ENCODE assay signal across 8 cellular contexts in the genomic region with DNA sequence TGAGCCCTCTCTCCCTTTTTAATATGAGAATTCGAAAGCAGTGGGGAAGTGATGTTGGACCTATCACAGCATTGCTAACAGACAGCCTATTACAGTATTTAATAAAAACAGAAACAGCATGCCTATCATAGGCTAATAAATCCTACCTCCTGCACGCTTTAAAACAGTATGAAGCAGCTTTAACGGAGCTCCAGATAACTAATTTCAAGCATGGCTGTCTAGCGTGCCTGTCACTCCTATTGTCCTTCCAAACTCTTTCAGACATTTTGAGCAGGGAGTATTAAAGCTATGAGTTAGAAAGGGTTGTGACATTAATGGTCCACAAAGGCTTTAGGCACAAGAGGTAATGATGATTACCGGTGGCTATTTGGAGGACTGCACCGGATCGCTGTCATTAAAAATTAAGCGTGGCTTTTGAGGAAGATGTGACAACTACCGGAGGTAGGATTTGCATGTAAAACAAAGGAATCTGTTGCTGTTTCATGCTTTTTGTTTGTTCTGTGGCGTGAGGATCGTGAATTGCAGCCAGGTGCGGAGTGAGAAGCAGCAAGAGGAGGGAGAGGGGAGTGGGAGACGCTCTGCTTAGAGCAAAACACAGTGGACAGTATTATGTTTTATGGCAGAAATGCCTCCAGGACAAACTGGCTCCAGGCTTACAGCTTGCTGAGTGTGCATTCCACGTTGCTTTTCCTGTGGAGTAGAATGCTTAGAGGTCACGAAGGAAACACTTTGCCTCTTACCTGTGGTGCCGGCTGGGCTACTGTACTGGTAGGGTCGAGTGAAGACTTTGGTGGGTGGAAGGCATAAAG. TPM values are rescaled to one million over a fixed set of nuclear protein-coding genes. Genes with fewer than 3 reads are reported as not detected.
DNase-seq lines count a peak whose midpoint lies in the region; ATAC-seq and TF ChIP-seq lines count a peak whose summit lies in the region.

A gene (plus strand): TSS at position 166 of the 809 bp plus-strand sequence.

- H3K27ac ChIP-seq in breast epithelium (no peak within 1 kb of the TSS), mesenchymal stem cell (ENCODE audit: low read length, poor library complexity, severe bottlenecking) (no peak within 1 kb of the TSS)

- peak within 1 kb of the TSS; percentile 87 for H4K8ac ChIP-seq in mesenchymal stem cell (ENCODE audit: low read length)

- no peak within 1 kb of the TSS for H3K14ac ChIP-seq in mesenchymal stem cell (ENCODE audit: low read length in 2 of 2)

- H3K23ac ChIP-seq in mesenchymal stem cell (ENCODE audit: low read length in 2 of 2), result no peak within 1 kb of the TSS

- no peak within 1 kb of the TSS for H2AK5ac ChIP-seq in mesenchymal stem cell (ENCODE audit: low read length, severe bottlenecking)

- H3K9ac ChIP-seq in mesenchymal stem cell (ENCODE audit: low read length), result peak within 1 kb of the TSS; percentile 57

- H3K4ac ChIP-seq in mesenchymal stem cell (ENCODE audit: low read depth in 1 of 2, low read length in 2 of 2), result no peak within 1 kb of the TSS

- H2BK12ac ChIP-seq in mesenchymal stem cell (ENCODE audit: low read length in 2 of 2), result no peak within 1 kb of the TSS

- DNase-seq in Ammon's horn (ENCODE audit: low spot score) (peak; percentile 50), NCI-H1105 (lab: John Stamatoyannopoulos, UW) (peak; percentile 54), breast epithelium (ENCODE audit: low spot score in 2 of 2) (no peak), mesenchymal stem cell (peak; percentile 44), dermis blood vessel endothelial cell (no peak), NCI-H82 treated with DMSO at 0.1 percent for 48 hours (lab: John Stamatoyannopoulos, UW; ENCODE audit: unreplicated experiment) (no peak), 8988T (no peak)

- H3K4me1 ChIP-seq in breast epithelium (no peaks in the 10 kb centered on the region), mesenchymal stem cell (ENCODE audit: control insufficient read depth, insufficient read depth, low read depth, low read length) (peaks cover 3% of the 10 kb centered on the region)

- no peak for TF ChIP-seq CTCF in breast epithelium (IDR thresholded peaks at IDR 0.05)

- H2BK120ac ChIP-seq in mesenchymal stem cell (ENCODE audit: low read depth, low read length), result peak within 1 kb of the TSS; percentile 54

- H3K18ac ChIP-seq in mesenchymal stem cell (ENCODE audit: low read depth in 1 of 2, low read length in 2 of 2), result peak within 1 kb of the TSS; percentile 3 to 80

- no peak for ATAC-seq in HG03439 (IDR thresholded peaks at IDR 0.05; ENCODE audit: unreplicated experiment)

- no peaks in the 10 kb centered on the region for H3K36me3 ChIP-seq in breast epithelium
- no peaks in the 10 kb centered on the region for H3K36me3 ChIP-seq in mesenchymal stem cell (ENCODE audit: control insufficient read depth in 1 of 2, insufficient read depth in 2 of 2, low read depth in 1 of 2, low read length in 2 of 2)

- peak within 1 kb of the TSS; percentile 91 for H2AFZ ChIP-seq in mesenchymal stem cell (ENCODE audit: low read depth, low read length)

- H3K9me3 ChIP-seq in breast epithelium (no peaks in the 10 kb centered on the region), mesenchymal stem cell (ENCODE audit: control insufficient read depth, low read length) (no peaks in the 10 kb centered on the region)

- H2BK5ac ChIP-seq in mesenchymal stem cell (ENCODE audit: low read depth, low read length, poor library complexity, severe bottlenecking), result no peak within 1 kb of the TSS

- H4K91ac ChIP-seq in mesenchymal stem cell (ENCODE audit: low read length), result no peak within 1 kb of the TSS

- intact Hi-C loops in breast epithelium (cut with DNase I; ENCODE audit: low total_unique reads), result no loop called here

- peaks cover 0 to 6% of the 10 kb centered on the region in 2 donors for H3K27me3 ChIP-seq in breast epithelium
- H3K27me3 ChIP-seq in mesenchymal stem cell (ENCODE audit: control insufficient read depth in 1 of 2, insufficient read depth in 1 of 2, low read length in 2 of 2), result peaks cover 0 to 17% of the 10 kb centered on the region in 2 experiments

- H2BK15ac ChIP-seq in mesenchymal stem cell (ENCODE audit: low read depth, poor library complexity, severe bottlenecking), result no peak within 1 kb of the TSS

- H3K4me2 ChIP-seq in mesenchymal stem cell (ENCODE audit: low read length, poor library complexity, severe bottlenecking), result peak within 1 kb of the TSS; percentile 76

- WGBS in mesenchymal stem cell, result 31% methylated on average over 17 of the region's 17 CpGs

- peak within 1 kb of the TSS; percentile 31 to 64 (median 53) for H3K4me3 ChIP-seq in breast epithelium
- peak within 1 kb of the TSS; percentile 54 to 77 for H3K4me3 ChIP-seq in mesenchymal stem cell (ENCODE audit: insufficient read depth in 1 of 2, low read depth in 1 of 2, low read length in 2 of 2)

- H3K79me1 ChIP-seq in mesenchymal stem cell (replicated peaks; ENCODE audit: low read length, poor library complexity, severe bottlenecking), result no peaks in the 10 kb centered on the region

- no peak for TF ChIP-seq POLR2A in breast epithelium (IDR thresholded peaks at IDR 0.05)

RNA-seq across cellular contexts. Expression of the gene that starts here (rescaled TPM):
- total RNA-seq in breast epithelium (under 1 TPM in 1 of 3 donors, not detected in 2; 0.59 TPM), dermis blood vessel endothelial cell (not detected in 2 replicates)
- polyA plus RNA-seq in mesenchymal stem cell (2013, experiment 1 of 2), result 1.8 TPM
- polyA plus RNA-seq in mesenchymal stem cell (2013, experiment 2 of 2), result 1.8 TPM

Comparison
In these comparisons a context has a peak if more than half of its experiments do, and no peak if none do; other contexts are left out.
1. DNase-seq: peak in Ammon's horn (single experiment), NCI-H1105 (single experiment) and mesenchymal stem cell (single experiment); none in breast epithelium (0 of 2), dermis blood vessel endothelial cell (single experiment), NCI-H82 treated with DMSO at 0.1 percent for 48 hours (single experiment) and 8988T (single experiment).